In the genomic region with DNA sequence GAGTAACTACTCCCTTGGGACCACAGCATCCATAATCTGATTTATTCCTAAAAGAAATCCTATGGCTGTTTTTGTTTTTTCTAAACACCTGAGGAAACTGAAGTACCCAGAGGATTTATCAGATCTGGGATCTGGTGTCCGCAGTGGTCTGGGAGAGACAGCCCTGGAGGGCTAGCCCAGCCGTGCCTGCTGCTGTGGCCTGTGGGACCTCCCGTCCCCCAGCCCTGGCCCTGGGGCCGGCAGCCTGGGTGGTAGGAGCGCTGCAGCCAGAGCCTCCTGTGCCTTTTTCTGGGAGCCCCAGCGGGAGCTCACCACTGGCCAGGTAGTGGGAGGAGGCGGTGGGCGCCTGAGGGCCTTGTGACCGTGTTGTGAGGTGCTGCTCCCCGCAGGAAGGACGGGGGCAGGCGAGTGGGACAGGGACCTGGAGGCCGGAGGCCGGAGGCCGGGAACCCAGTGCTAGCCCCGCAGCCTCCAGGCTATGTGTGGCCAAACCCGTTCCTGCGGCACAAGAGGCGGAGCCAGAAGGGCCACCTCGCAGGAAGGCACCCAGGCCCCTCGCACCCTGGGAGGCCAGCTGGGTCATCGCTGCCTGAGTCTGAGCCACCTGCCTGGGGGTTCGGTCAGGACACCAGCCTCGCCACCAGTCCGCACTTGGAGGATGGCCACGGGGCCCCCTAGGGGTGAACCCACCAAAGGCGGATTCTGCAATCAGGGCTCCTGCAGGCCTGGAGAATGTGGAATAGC, we compare ENCODE assay signal across 11 cellular contexts. TPM values are rescaled to one million over a fixed set of nuclear protein-coding genes. Genes with fewer than 3 reads are reported as not detected.
DNase-seq lines count a peak whose midpoint lies in the region; TF ChIP-seq lines count a peak whose summit lies in the region.
"Had no signal": no experiment of that assay in that cellular context is flagged by ENCODE, and none has a peak within 500 bp of the region (broad histone marks: within the 10 kb centered on the region; RNA-seq: fewer than 3 reads in every experiment).

No MANE protein-coding gene starts in this region.

- peaks cover 16% of the 10 kb centered on the region for H3K4me1 Mint-ChIP-seq in mesothelial cell of epicardium
- H3K4me1 Mint-ChIP-seq: central memory CD8-positive, alpha-beta T cell had no signal

- no peak for TF ChIP-seq POLR2A in thyroid gland (IDR thresholded peaks at IDR 0.05)

- no peaks in the 10 kb centered on the region for H3K9me3 ChIP-seq in thyroid gland

- H4K20me1 ChIP-seq in KMS-11 (ENCODE audit: insufficient read depth) = no peaks in the 10 kb centered on the region

- H3K27ac Mint-ChIP-seq in mesothelial cell of epicardium = peak overlapping the region; percentile 64

- no peak for DNase-seq in dorsolateral prefrontal cortex
- DNase-seq in mesothelial cell of epicardium (ENCODE audit: low spot score in 2 of 2, unreplicated experiment in 2 of 2) = no peak
- no peak for DNase-seq in thyroid gland
- DNase-seq in activated CD4-positive, alpha-beta T cell treated with anti-CD3 and anti-CD28 coated beads, Interleukin-2, amount 50 U/mL, for 4 hours = no peak
- no peak for DNase-seq in putamen (ENCODE audit: low spot score)
- DNase-seq in T-helper 1 cell = no peak
- DNase-seq in CD1c-positive myeloid dendritic cell (ENCODE audit: extremely low spot score) = no peak
- DNase-seq: activated CD8-positive, alpha-beta memory T cell treated with anti-CD3 and anti-CD28 coated beads, Interleukin-2, amount 50 U/mL, for 4 hours; NCI-H748 treated with DMSO at 0.1 percent for 48 hours had no signal

- no peak overlapping the region for H2AFZ ChIP-seq in KMS-11 (ENCODE audit: low read depth)

- no peak overlapping the region for H3K4me2 ChIP-seq in KMS-11

- H3K27ac ChIP-seq in KMS-11 (peak overlapping the region; percentile 18; the same call in 1 of the 2 replicates), dorsolateral prefrontal cortex (peak overlapping the region; percentile 55 to 97 (median 89)), thyroid gland (peak overlapping the region in 2 of 3 donors; percentile 25 to 47)

- H3K36me3 Mint-ChIP-seq in mesothelial cell of epicardium = peaks cover 11% of the 10 kb centered on the region

- no peak overlapping the region for H3K4me3 Mint-ChIP-seq in mesothelial cell of epicardium
- H3K4me3 Mint-ChIP-seq: central memory CD8-positive, alpha-beta T cell had no signal

- H3K4me3 ChIP-seq in KMS-11 (IDR thresholded peaks at IDR 0.05; ENCODE audit: insufficient read depth, low read depth, low read length) (no peak overlapping the region), dorsolateral prefrontal cortex (peak overlapping the region in 1 of 59 donors; percentile 4), thyroid gland (replicated peaks in 1 of 3) (no peak overlapping the region)

- no peaks in the 10 kb centered on the region for H3K27me3 Mint-ChIP-seq in mesothelial cell of epicardium (ENCODE audit: low read depth)
- H3K27me3 Mint-ChIP-seq: central memory CD8-positive, alpha-beta T cell had no signal

- H3K9me3 Mint-ChIP-seq in mesothelial cell of epicardium = no peaks in the 10 kb centered on the region
- H3K9me3 Mint-ChIP-seq: central memory CD8-positive, alpha-beta T cell had no signal

- no peaks in the 10 kb centered on the region for H3K27me3 ChIP-seq in KMS-11 (ENCODE audit: insufficient read depth, low read depth)
- H3K27me3 ChIP-seq in dorsolateral prefrontal cortex = no peaks in the 10 kb centered on the region
- H3K27me3 ChIP-seq in thyroid gland = no peaks in the 10 kb centered on the region

- no peaks in the 10 kb centered on the region for H3K79me2 ChIP-seq in KMS-11 (ENCODE audit: insufficient read depth, low read depth)

- no peak overlapping the region for H3K9ac ChIP-seq in KMS-11

- H3K4me1 ChIP-seq in KMS-11 (ENCODE audit: low read depth, poor library complexity, severe bottlenecking) (peaks cover 57% of the 10 kb centered on the region), thyroid gland (peaks cover 0 to 19% of the 10 kb centered on the region in 2 donors)

- WGBS in thyroid gland, 2 donors = 82 to 90% methylated on average over 11 to 22 of the region's 27 CpGs

- intact Hi-C loops in dorsolateral prefrontal cortex (cut with DNase I) = no loop called here
- intact Hi-C loops in thyroid gland (cut with DNase I) = no loop called here

- H3K36me3 ChIP-seq in KMS-11 (ENCODE audit: insufficient read depth) = no peaks in the 10 kb centered on the region
- H3K36me3 ChIP-seq in thyroid gland = peaks cover 12 to 18% of the 10 kb centered on the region in 2 donors

- TF ChIP-seq CTCF in KMS-11 (conservative IDR thresholded peaks at IDR 0.05; ENCODE audit: low read depth, low read length) = no peak
- no peak for TF ChIP-seq CTCF in dorsolateral prefrontal cortex (IDR thresholded peaks at IDR 0.05 in 54 of 56, conservative IDR thresholded peaks at IDR 0.05 in 2 of 56; ENCODE audit: low read depth in 1 of 56, partially characterized antibody in 56 of 56)
- no peak for TF ChIP-seq CTCF in mesothelial cell of epicardium (IDR thresholded peaks at IDR 0.05; ENCODE audit: unreplicated experiment)
- TF ChIP-seq CTCF in thyroid gland (IDR thresholded peaks at IDR 0.05) = no peak

RNA-seq across cellular contexts. Expression of a gene that starts 18.2 kb away (rescaled TPM):
- total RNA-seq in dorsolateral prefrontal cortex = 100 to 1,000 TPM in 6 of 120 experiments, 10 to 100 TPM in 112, 1 to 10 TPM in 2; 9.0 to 139 (median 26.8) TPM
- 2.1 to 2.6 TPM (median 2.4 TPM) in 3 replicates for total RNA-seq in mesothelial cell of epicardium
- total RNA-seq in thyroid gland = 100 to 1,000 TPM in 1 of 4 donors, 10 to 100 TPM in 3; 27.7 to 100 (median 73.5) TPM

RNA-seq across cellular contexts. Expression of a gene that starts 43.7 kb away (rescaled TPM):
- total RNA-seq in dorsolateral prefrontal cortex (10 to 100 TPM; 16.3 to 51.9 (median 31.0) TPM), mesothelial cell of epicardium (24.3 to 29.2 TPM (median 26.8 TPM) in 3 replicates), thyroid gland (10 to 100 TPM; 32.6 to 44.3 (median 40.4) TPM)

Comparison
In these comparisons a context has a peak if more than half of its experiments do, and no peak if none do; other contexts are left out.
1. H3K27ac ChIP-seq: peak in every context shown above with its lines; median percentile 89 in dorsolateral prefrontal cortex; 36 in thyroid gland; 18 in KMS-11.